ENCODE assay signal across 1 cellular context in the genomic region with DNA sequence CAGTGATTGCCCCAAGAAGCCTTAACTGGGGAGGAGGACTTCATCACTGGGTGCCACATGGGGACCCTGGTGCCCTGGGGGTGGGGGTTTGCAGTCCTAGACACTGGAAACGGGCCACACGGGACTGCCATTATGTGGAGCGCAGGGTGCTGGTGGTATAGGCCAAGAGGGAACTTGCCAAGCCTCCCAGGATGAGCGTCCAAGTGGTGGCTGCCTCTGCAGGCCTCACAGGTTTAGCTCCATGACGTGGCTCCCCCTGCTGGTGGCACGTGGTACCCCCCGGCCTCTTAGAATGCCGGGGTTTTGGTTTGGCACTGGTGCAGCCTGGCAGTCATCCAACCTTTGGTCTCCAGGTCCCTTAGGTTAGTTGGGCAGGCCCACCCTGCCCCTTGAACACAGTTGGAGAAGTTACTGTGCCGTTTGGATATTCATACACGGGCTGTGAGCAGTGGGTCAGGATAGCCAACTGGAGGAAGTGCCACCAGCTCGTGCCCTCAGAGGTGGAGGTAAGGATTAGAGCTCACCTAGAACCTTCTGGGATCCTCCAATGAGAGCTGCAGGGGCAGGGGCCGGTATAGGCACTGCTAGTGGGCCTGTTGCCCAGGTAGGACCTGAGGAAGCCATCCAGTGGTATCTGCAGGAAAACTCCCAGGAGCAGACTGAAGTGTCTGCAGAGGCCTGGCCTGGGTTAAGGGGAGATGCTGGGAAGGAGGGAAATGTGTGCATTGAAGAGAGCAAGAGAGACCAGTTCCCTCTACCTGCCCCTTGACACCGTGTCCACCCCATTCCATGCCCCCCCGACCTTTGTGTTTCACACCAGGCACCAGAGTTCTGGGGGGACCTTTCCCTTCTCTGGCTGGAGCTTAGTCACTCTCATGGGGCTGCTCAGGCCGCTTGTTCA.
A peak's percentile ranks its signal among the peaks of the same experiment; 100 is the strongest.
TF ChIP-seq lines count a peak whose summit lies in the region.

No MANE protein-coding gene starts in this region.

TF ChIP-seq in HepG2, 621 proteins besides CTCF, POLR2A, EP300 and RAD21 (continued from another document and continues in another):
- TF ChIP-seq, protein P1, sequence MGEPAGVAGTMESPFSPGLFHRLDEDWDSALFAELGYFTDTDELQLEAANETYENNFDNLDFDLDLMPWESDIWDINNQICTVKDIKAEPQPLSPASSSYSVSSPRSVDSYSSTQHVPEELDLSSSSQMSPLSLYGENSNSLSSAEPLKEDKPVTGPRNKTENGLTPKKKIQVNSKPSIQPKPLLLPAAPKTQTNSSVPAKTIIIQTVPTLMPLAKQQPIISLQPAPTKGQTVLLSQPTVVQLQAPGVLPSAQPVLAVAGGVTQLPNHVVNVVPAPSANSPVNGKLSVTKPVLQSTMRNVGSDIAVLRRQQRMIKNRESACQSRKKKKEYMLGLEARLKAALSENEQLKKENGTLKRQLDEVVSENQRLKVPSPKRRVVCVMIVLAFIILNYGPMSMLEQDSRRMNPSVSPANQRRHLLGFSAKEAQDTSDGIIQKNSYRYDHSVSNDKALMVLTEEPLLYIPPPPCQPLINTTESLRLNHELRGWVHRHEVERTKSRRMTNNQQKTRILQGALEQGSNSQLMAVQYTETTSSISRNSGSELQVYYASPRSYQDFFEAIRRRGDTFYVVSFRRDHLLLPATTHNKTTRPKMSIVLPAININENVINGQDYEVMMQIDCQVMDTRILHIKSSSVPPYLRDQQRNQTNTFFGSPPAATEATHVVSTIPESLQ (CRISPR knock-in tag; conservative IDR thresholded peaks at IDR 0.05), result 0 out of 2 replicates have a peak, but pooled peaks have one; percentile 33
- TF ChIP-seq, protein P2, sequence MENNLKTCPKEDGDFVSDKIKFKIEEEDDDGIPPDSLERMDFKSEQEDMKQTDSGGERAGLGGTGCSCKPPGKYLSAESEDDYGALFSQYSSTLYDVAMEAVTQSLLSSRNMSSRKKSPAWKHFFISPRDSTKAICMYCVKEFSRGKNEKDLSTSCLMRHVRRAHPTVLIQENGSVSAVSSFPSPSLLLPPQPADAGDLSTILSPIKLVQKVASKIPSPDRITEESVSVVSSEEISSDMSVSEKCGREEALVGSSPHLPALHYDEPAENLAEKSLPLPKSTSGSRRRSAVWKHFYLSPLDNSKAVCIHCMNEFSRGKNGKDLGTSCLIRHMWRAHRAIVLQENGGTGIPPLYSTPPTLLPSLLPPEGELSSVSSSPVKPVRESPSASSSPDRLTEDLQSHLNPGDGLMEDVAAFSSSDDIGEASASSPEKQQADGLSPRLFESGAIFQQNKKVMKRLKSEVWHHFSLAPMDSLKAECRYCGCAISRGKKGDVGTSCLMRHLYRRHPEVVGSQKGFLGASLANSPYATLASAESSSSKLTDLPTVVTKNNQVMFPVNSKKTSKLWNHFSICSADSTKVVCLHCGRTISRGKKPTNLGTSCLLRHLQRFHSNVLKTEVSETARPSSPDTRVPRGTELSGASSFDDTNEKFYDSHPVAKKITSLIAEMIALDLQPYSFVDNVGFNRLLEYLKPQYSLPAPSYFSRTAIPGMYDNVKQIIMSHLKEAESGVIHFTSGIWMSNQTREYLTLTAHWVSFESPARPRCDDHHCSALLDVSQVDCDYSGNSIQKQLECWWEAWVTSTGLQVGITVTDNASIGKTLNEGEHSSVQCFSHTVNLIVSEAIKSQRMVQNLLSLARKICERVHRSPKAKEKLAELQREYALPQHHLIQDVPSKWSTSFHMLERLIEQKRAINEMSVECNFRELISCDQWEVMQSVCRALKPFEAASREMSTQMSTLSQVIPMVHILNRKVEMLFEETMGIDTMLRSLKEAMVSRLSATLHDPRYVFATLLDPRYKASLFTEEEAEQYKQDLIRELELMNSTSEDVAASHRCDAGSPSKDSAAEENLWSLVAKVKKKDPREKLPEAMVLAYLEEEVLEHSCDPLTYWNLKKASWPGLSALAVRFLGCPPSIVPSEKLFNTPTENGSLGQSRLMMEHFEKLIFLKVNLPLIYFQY (CRISPR knock-in tag; IDR thresholded peaks at IDR 0.05; ENCODE audit: borderline replicate concordance), result peak; percentile 37; the same call in 1 of the 2 replicates
- TF ChIP-seq ZNF776 (CRISPR knock-in tag; IDR thresholded peaks at IDR 0.05) (no peak), AGO1 (IDR thresholded peaks at IDR 0.05; ENCODE audit: low read depth, low read length, poor library complexity, severe bottlenecking) (peak; percentile 90), ZNF136 (CRISPR knock-in tag; IDR thresholded peaks at IDR 0.05; ENCODE audit: low read depth) (0 out of 2 replicates have a peak, but pooled peaks have one; percentile 39), ATRX (CRISPR knock-in tag; IDR thresholded peaks at IDR 0.05; ENCODE audit: borderline replicate concordance) (no peak), SIN3A (IDR thresholded peaks at IDR 0.05; ENCODE audit: borderline replicate concordance, low read depth, low read length) (peak; percentile 57; the same call in 1 of the 2 replicates), RBFOX2 (IDR thresholded peaks at IDR 0.05; ENCODE audit: low read depth, low read length) (peak; percentile 74), ZFX (CRISPR knock-in tag; IDR thresholded peaks at IDR 0.05; ENCODE audit: low read depth) (peak; percentile 94), ZNF891 (CRISPR knock-in tag; IDR thresholded peaks at IDR 0.05) (peak; percentile 34; the same call in 1 of the 2 replicates), FOSL2 (CRISPR knock-in tag; IDR thresholded peaks at IDR 0.05) (peak; percentile 68), YY1 (IDR thresholded peaks at IDR 0.05; ENCODE audit: insufficient read depth, insufficient replicate concordance, low read depth, low read length) (peak; percentile 77), SIX4 (CRISPR knock-in tag; IDR thresholded peaks at IDR 0.05) (peak; percentile 53; the same call in 1 of the 2 replicates), IRX3 (CRISPR knock-in tag; IDR thresholded peaks at IDR 0.05; ENCODE audit: borderline replicate concordance, low read depth) (no peak), JARID2 (CRISPR knock-in tag; IDR thresholded peaks at IDR 0.05; ENCODE audit: insufficient replicate concordance) (no peak), ZNF292 (CRISPR knock-in tag; IDR thresholded peaks at IDR 0.05; ENCODE audit: borderline replicate concordance, low read depth) (0 out of 2 replicates have a peak, but pooled peaks have one; percentile 65), ZNF501 (CRISPR knock-in tag; IDR thresholded peaks at IDR 0.05) (peak; percentile 49; the same call in 1 of the 2 replicates), FOXK2 (IDR thresholded peaks at IDR 0.05) (no peak), HNF4G (IDR thresholded peaks at IDR 0.05; ENCODE audit: borderline replicate concordance, low read depth, low read length) (peak; percentile 14; the same call in 1 of the 2 replicates), HNF4G (CRISPR knock-in tag; IDR thresholded peaks at IDR 0.05; ENCODE audit: borderline replicate concordance, low read depth) (peak; percentile 52; the same call in 1 of the 2 replicates), ZNF24 (IDR thresholded peaks at IDR 0.05) (peak; percentile 68), MED13 (CRISPR knock-in tag; IDR thresholded peaks at IDR 0.05) (0 out of 2 replicates have a peak, but pooled peaks have one; percentile 35), TAF15 (IDR thresholded peaks at IDR 0.05; ENCODE audit: low read depth, low read length, poor library complexity, severe bottlenecking) (peak; percentile 94), GLI4 (CRISPR knock-in tag; IDR thresholded peaks at IDR 0.05; ENCODE audit: borderline replicate concordance) (no peak), ZNF644 (CRISPR knock-in tag; IDR thresholded peaks at IDR 0.05; ENCODE audit: low read depth) (0 out of 2 replicates have a peak, but pooled peaks have one; percentile 46), ZNF10 (CRISPR knock-in tag; IDR thresholded peaks at IDR 0.05; ENCODE audit: borderline replicate concordance, low read depth) (no peak), STAG1 (CRISPR knock-in tag; IDR thresholded peaks at IDR 0.05) (peak; percentile 76), ZFY (CRISPR knock-in tag; IDR thresholded peaks at IDR 0.05) (peak; percentile 92), KMT2B (CRISPR knock-in tag; IDR thresholded peaks at IDR 0.05) (peak; percentile 56), LCORL (IDR thresholded peaks at IDR 0.05) (no peak), LCORL (CRISPR knock-in tag; IDR thresholded peaks at IDR 0.05) (peak; percentile 84), ZNF350 (CRISPR knock-in tag; IDR thresholded peaks at IDR 0.05; ENCODE audit: borderline replicate concordance, low read depth) (peak; percentile 91), CBFB (CRISPR knock-in tag; IDR thresholded peaks at IDR 0.05) (peak; percentile 74)
- TF ChIP-seq, protein P3, sequence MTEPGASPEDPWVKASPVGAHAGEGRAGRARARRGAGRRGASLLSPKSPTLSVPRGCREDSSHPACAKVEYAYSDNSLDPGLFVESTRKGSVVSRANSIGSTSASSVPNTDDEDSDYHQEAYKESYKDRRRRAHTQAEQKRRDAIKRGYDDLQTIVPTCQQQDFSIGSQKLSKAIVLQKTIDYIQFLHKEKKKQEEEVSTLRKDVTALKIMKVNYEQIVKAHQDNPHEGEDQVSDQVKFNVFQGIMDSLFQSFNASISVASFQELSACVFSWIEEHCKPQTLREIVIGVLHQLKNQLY (CRISPR knock-in tag; IDR thresholded peaks at IDR 0.05), result peak; percentile 58; the same call in 1 of the 2 replicates
- TF ChIP-seq, protein P4, sequence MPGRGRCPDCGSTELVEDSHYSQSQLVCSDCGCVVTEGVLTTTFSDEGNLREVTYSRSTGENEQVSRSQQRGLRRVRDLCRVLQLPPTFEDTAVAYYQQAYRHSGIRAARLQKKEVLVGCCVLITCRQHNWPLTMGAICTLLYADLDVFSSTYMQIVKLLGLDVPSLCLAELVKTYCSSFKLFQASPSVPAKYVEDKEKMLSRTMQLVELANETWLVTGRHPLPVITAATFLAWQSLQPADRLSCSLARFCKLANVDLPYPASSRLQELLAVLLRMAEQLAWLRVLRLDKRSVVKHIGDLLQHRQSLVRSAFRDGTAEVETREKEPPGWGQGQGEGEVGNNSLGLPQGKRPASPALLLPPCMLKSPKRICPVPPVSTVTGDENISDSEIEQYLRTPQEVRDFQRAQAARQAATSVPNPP (CRISPR knock-in tag; IDR thresholded peaks at IDR 0.05), result 0 out of 2 replicates have a peak, but pooled peaks have one; percentile 29
- TF ChIP-seq, protein P5, sequence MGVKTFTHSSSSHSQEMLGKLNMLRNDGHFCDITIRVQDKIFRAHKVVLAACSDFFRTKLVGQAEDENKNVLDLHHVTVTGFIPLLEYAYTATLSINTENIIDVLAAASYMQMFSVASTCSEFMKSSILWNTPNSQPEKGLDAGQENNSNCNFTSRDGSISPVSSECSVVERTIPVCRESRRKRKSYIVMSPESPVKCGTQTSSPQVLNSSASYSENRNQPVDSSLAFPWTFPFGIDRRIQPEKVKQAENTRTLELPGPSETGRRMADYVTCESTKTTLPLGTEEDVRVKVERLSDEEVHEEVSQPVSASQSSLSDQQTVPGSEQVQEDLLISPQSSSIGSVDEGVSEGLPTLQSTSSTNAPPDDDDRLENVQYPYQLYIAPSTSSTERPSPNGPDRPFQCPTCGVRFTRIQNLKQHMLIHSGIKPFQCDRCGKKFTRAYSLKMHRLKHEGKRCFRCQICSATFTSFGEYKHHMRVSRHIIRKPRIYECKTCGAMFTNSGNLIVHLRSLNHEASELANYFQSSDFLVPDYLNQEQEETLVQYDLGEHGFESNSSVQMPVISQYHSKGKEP (CRISPR knock-in tag; IDR thresholded peaks at IDR 0.05), result 0 out of 2 replicates have a peak, but pooled peaks have one; percentile 55
- TF ChIP-seq, protein P6, sequence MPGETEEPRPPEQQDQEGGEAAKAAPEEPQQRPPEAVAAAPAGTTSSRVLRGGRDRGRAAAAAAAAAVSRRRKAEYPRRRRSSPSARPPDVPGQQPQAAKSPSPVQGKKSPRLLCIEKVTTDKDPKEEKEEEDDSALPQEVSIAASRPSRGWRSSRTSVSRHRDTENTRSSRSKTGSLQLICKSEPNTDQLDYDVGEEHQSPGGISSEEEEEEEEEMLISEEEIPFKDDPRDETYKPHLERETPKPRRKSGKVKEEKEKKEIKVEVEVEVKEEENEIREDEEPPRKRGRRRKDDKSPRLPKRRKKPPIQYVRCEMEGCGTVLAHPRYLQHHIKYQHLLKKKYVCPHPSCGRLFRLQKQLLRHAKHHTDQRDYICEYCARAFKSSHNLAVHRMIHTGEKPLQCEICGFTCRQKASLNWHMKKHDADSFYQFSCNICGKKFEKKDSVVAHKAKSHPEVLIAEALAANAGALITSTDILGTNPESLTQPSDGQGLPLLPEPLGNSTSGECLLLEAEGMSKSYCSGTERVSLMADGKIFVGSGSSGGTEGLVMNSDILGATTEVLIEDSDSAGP (CRISPR knock-in tag; IDR thresholded peaks at IDR 0.05; ENCODE audit: borderline replicate concordance), result peak; percentile 75; the same call in 1 of the 2 replicates
- TF ChIP-seq, protein P7, sequence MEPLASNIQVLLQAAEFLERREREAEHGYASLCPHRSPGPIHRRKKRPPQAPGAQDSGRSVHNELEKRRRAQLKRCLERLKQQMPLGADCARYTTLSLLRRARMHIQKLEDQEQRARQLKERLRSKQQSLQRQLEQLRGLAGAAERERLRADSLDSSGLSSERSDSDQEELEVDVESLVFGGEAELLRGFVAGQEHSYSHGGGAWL (CRISPR knock-in tag; IDR thresholded peaks at IDR 0.05), result no peak
- TF ChIP-seq, protein P8, sequence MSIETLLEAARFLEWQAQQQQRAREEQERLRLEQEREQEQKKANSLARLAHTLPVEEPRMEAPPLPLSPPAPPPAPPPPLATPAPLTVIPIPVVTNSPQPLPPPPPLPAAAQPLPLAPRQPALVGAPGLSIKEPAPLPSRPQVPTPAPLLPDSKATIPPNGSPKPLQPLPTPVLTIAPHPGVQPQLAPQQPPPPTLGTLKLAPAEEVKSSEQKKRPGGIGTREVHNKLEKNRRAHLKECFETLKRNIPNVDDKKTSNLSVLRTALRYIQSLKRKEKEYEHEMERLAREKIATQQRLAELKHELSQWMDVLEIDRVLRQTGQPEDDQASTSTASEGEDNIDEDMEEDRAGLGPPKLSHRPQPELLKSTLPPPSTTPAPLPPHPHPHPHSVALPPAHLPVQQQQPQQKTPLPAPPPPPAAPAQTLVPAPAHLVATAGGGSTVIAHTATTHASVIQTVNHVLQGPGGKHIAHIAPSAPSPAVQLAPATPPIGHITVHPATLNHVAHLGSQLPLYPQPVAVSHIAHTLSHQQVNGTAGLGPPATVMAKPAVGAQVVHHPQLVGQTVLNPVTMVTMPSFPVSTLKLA (IDR thresholded peaks at IDR 0.05), result peak; percentile 26; the same call in 1 of the 2 replicates
- TF ChIP-seq, protein P9, sequence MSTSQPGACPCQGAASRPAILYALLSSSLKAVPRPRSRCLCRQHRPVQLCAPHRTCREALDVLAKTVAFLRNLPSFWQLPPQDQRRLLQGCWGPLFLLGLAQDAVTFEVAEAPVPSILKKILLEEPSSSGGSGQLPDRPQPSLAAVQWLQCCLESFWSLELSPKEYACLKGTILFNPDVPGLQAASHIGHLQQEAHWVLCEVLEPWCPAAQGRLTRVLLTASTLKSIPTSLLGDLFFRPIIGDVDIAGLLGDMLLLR (CRISPR knock-in tag; IDR thresholded peaks at IDR 0.05), result peak; percentile 79
